ENCODE assay signal across 9 cellular contexts in the genomic region with DNA sequence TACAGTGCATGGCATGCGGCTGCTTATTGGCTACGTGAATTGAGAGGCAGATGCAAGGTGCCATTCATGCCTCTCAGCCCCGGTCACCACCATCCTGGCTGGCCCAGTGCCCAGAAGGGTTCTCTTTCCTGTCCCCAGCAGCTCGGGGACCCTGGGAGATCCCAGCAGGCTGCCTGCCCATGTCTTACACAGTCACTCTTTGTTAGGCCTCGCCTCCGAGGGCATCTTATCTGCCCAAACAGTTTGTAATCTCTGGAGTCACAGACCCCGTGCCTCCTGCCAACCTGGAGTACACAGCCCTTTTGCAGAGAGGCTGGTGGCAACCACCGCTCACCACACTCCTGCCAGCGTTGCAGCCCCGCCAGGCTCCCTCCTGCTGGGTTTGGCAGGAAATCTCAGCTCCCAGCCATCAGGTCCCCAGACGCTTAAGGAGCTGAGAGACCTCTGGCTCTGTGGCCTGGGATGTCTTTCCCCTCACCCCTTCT. TPM values are rescaled to one million over a fixed set of nuclear protein-coding genes. Genes with fewer than 3 reads are reported as not detected.
DNase-seq lines count a peak whose midpoint lies in the region; ATAC-seq and TF ChIP-seq lines count a peak whose summit lies in the region.
"Had no signal": no experiment of that assay in that cellular context is flagged by ENCODE, and none has a peak within 500 bp of the region (broad histone marks: within the 10 kb centered on the region; RNA-seq: fewer than 3 reads in every experiment).

No MANE protein-coding gene starts in this region.

- CTCF ChIA-PET in activated CD4-positive, alpha-beta T cell treated with anti-CD3 and anti-CD28 coated beads for 36 hours (lab: Charles Lee) = interaction anchor here (0.9 to 1.0 kb wide), 3 partner anchors 15 to 58 kb away, joined by 3 to 4 read pairs (median 3); no protein-coding TSS in a partner anchor
- CTCF ChIA-PET in Panc1 (lab: Charles Lee) = interaction anchor here (1.4 kb wide), 1 partner anchor 15 kb away, joined by 8 read pairs; no protein-coding TSS in a partner anchor

- H3K4me2 ChIP-seq in GM23338 = no peak overlapping the region

- peak overlapping the region; percentile 48 for H3K27ac Mint-ChIP-seq in activated CD4-positive, alpha-beta T cell treated with anti-CD3 and anti-CD28 coated beads, Interleukin-2, amount 10 ng/mL, durations not matched to agents 24 days and 14 days
- no peak overlapping the region for H3K27ac Mint-ChIP-seq in activated CD4-positive, alpha-beta T cell treated with anti-CD3 and anti-CD28 coated beads for 36 hours
- H3K27ac Mint-ChIP-seq in GM23338 = no peak overlapping the region

- H3K27ac ChIP-seq in Panc1 (ENCODE audit: low read length) (peak overlapping the region; percentile 74), cardiac muscle cell (peak overlapping the region; percentile 74), subcutaneous abdominal adipose tissue (ENCODE audit: low read depth, low read length) (peak overlapping the region; percentile 29), GM23338 (ENCODE audit: low read depth) (no peak overlapping the region), vagina (no peak overlapping the region)

- no peak for ATAC-seq in activated CD4-positive, alpha-beta T cell treated with anti-CD3 and anti-CD28 coated beads for 36 hours
- ATAC-seq in Panc1 (peak; percentile 75), GM23338 (no peak)

- H3K79me2 ChIP-seq in GM23338 (replicated peaks; ENCODE audit: insufficient read depth) = no peaks in the 10 kb centered on the region

- no peak overlapping the region for H2AFZ ChIP-seq in GM23338

- TF ChIP-seq POLR2A in vagina (IDR thresholded peaks at IDR 0.05) = no peak

- intact Hi-C loops in activated CD4-positive, alpha-beta T cell treated with anti-CD3 and anti-CD28 coated beads, Interleukin-2, amount 10 ng/mL, durations not matched to agents 24 days and 14 days (cut with micrococcal nuclease) = no loop called here
- intact Hi-C loops in activated CD4-positive, alpha-beta T cell treated with anti-CD3 and anti-CD28 coated beads for 36 hours (cut with DNase I, micrococcal nuclease) = no loop called here
- intact Hi-C loops in Panc1 (cut with micrococcal nuclease; ENCODE audit: unreplicated experiment) = no loop called here
- intact Hi-C loops in vagina (cut with DNase I) = no loop called here

- H3K4me3 ChIP-seq in Panc1 (ENCODE audit: low read depth in 2 of 2, low read length in 2 of 2) (no peak overlapping the region), cardiac muscle cell (no peak overlapping the region), subcutaneous abdominal adipose tissue (ENCODE audit: low read depth in 1 of 5, low read length in 5 of 5) (no peak overlapping the region), GM23338 (no peak overlapping the region), vagina (no peak overlapping the region)
- H3K4me3 ChIP-seq: skin epidermis had no signal

- H3K9me2 ChIP-seq in GM23338 (ENCODE audit: insufficient read depth) = no peaks in the 10 kb centered on the region

- no peaks in the 10 kb centered on the region for H3K9me3 Mint-ChIP-seq in activated CD4-positive, alpha-beta T cell treated with anti-CD3 and anti-CD28 coated beads, Interleukin-2, amount 10 ng/mL, durations not matched to agents 24 days and 14 days
- H3K9me3 Mint-ChIP-seq in activated CD4-positive, alpha-beta T cell treated with anti-CD3 and anti-CD28 coated beads for 36 hours (ENCODE audit: low read depth) = no peaks in the 10 kb centered on the region
- H3K9me3 Mint-ChIP-seq in GM23338 = no peaks in the 10 kb centered on the region

- no TSS peak for BruUV-seq in Panc1 (replicated peaks; lab: Mats Ljungman, UMichigan)

- H3K4me1 ChIP-seq in Panc1 (ENCODE audit: control insufficient read depth, insufficient read depth, low read length) (peaks cover 26% of the 10 kb centered on the region), cardiac muscle cell (ENCODE audit: low read depth) (peaks cover 4% of the 10 kb centered on the region), subcutaneous abdominal adipose tissue (ENCODE audit: control insufficient read depth in 5 of 5, insufficient read depth in 5 of 5, low read length in 5 of 5) (peaks cover 3 to 31% (median 26%) of the 10 kb centered on the region in 5 donors), GM23338 (ENCODE audit: insufficient read depth) (no peaks in the 10 kb centered on the region), vagina (no peaks in the 10 kb centered on the region)

- in situ Hi-C loops in Panc1 (cut with HindIII; ENCODE audit: low pct_unique_long_range_greater_than_20kb, low sequenced_read_pairs) = no loop called here

- H3K36me3 ChIP-seq in Panc1 (ENCODE audit: control insufficient read depth, insufficient read depth, low read length) = no peaks in the 10 kb centered on the region
- H3K36me3 ChIP-seq in cardiac muscle cell = peaks cover 13% of the 10 kb centered on the region
- peaks cover 0 to 40% (median 35%) of the 10 kb centered on the region in 5 donors for H3K36me3 ChIP-seq in subcutaneous abdominal adipose tissue (ENCODE audit: control insufficient read depth in 5 of 5, insufficient read depth in 5 of 5, low read length in 5 of 5)
- peaks cover under 1% of the 10 kb centered on the region for H3K36me3 ChIP-seq in GM23338 (ENCODE audit: insufficient read depth)
- peaks cover 0 to 43% of the 10 kb centered on the region in 2 donors for H3K36me3 ChIP-seq in vagina

- H3K9ac ChIP-seq in subcutaneous abdominal adipose tissue (ENCODE audit: low read length in 5 of 5) = peak overlapping the region in 3 of 5 donors; percentile 8 to 59 (median 33)

- H3K9me3 ChIP-seq in Panc1 (ENCODE audit: control insufficient read depth, insufficient read depth, low read depth, low read length) (no peaks in the 10 kb centered on the region), cardiac muscle cell (ENCODE audit: low read depth) (no peaks in the 10 kb centered on the region), subcutaneous abdominal adipose tissue (ENCODE audit: control insufficient read depth in 5 of 5, low read length in 5 of 5) (no peaks in the 10 kb centered on the region), vagina (no peaks in the 10 kb centered on the region)

- DNase-seq in activated CD4-positive, alpha-beta T cell treated with anti-CD3 and anti-CD28 coated beads, Interleukin-2, amount 10 ng/mL, durations not matched to agents 24 days and 14 days = no peak
- no peak for DNase-seq in activated CD4-positive, alpha-beta T cell treated with anti-CD3 and anti-CD28 coated beads for 36 hours
- no peak for DNase-seq in Panc1 (ENCODE audit: low read depth, low spot score)
- DNase-seq in cardiac muscle cell (ENCODE audit: low read depth in 1 of 2, low spot score in 1 of 2) = peak in 1 of 2 donors; percentile 47
- no peak for DNase-seq in GM23338 (ENCODE audit: low spot score)
- no peak for DNase-seq in vagina (ENCODE audit: extremely low spot score in 2 of 2)
- no peak for DNase-seq in NCI-H82 (lab: John Stamatoyannopoulos, UW)

- H3K36me3 Mint-ChIP-seq in activated CD4-positive, alpha-beta T cell treated with anti-CD3 and anti-CD28 coated beads, Interleukin-2, amount 10 ng/mL, durations not matched to agents 24 days and 14 days (ENCODE audit: low read depth) = peaks cover 41% of the 10 kb centered on the region
- H3K36me3 Mint-ChIP-seq in activated CD4-positive, alpha-beta T cell treated with anti-CD3 and anti-CD28 coated beads for 36 hours (ENCODE audit: low read depth) = peaks cover 36% of the 10 kb centered on the region
- peaks cover 16% of the 10 kb centered on the region for H3K36me3 Mint-ChIP-seq in GM23338 (ENCODE audit: low read depth)

- no peaks in the 10 kb centered on the region; the same call in 1 of the 2 replicates for H4K20me1 ChIP-seq in GM23338 (replicated peaks; ENCODE audit: insufficient read depth)

- H3F3A ChIP-seq in GM23338 (replicated peaks; ENCODE audit: low read depth) = 0 out of 2 replicates have a peak, but pooled peaks cover 6% of the 10 kb centered on the region

- no peak overlapping the region for H3K4me3 Mint-ChIP-seq in activated CD4-positive, alpha-beta T cell treated with anti-CD3 and anti-CD28 coated beads, Interleukin-2, amount 10 ng/mL, durations not matched to agents 24 days and 14 days
- H3K4me3 Mint-ChIP-seq in activated CD4-positive, alpha-beta T cell treated with anti-CD3 and anti-CD28 coated beads for 36 hours = no peak overlapping the region
- no peak overlapping the region for H3K4me3 Mint-ChIP-seq in GM23338

- POLR2A ChIA-PET in activated CD4-positive, alpha-beta T cell treated with anti-CD3 and anti-CD28 coated beads for 36 hours (lab: Charles Lee) = interaction anchor here (1.2 to 1.7 kb wide), 2 partner anchors 10 to 19 kb away, joined by 3 to 6 read pairs; no protein-coding TSS in a partner anchor
- POLR2A ChIA-PET in Panc1 (lab: Charles Lee) = no interaction called here

- H3K27me3 Mint-ChIP-seq in activated CD4-positive, alpha-beta T cell treated with anti-CD3 and anti-CD28 coated beads, Interleukin-2, amount 10 ng/mL, durations not matched to agents 24 days and 14 days = no peaks in the 10 kb centered on the region
- no peaks in the 10 kb centered on the region for H3K27me3 Mint-ChIP-seq in activated CD4-positive, alpha-beta T cell treated with anti-CD3 and anti-CD28 coated beads for 36 hours
- peaks cover 22% of the 10 kb centered on the region for H3K27me3 Mint-ChIP-seq in GM23338 (ENCODE audit: insufficient read depth, low read depth, poor library complexity)

- TF ChIP-seq CTCF in Panc1 (IDR thresholded peaks at IDR 0.05) = no peak
- no peak for TF ChIP-seq CTCF in cardiac muscle cell (IDR thresholded peaks at IDR 0.05; ENCODE audit: low read depth, low read length)
- no peak for TF ChIP-seq CTCF in GM23338 (conservative IDR thresholded peaks at IDR 0.05; ENCODE audit: low read depth in 2 of 2)
- no peak for TF ChIP-seq CTCF in vagina (IDR thresholded peaks at IDR 0.05)

- H3K27me3 ChIP-seq in Panc1 (ENCODE audit: control insufficient read depth, insufficient read depth, low read length) (no peaks in the 10 kb centered on the region), cardiac muscle cell (no peaks in the 10 kb centered on the region), subcutaneous abdominal adipose tissue (ENCODE audit: control insufficient read depth in 5 of 5, insufficient read depth in 4 of 5, low read length in 5 of 5) (no peaks in the 10 kb centered on the region), GM23338 (ENCODE audit: insufficient read depth) (no peaks in the 10 kb centered on the region), vagina (no peaks in the 10 kb centered on the region)

- H3K4me1 Mint-ChIP-seq in activated CD4-positive, alpha-beta T cell treated with anti-CD3 and anti-CD28 coated beads, Interleukin-2, amount 10 ng/mL, durations not matched to agents 24 days and 14 days = peaks cover 11% of the 10 kb centered on the region
- H3K4me1 Mint-ChIP-seq in activated CD4-positive, alpha-beta T cell treated with anti-CD3 and anti-CD28 coated beads for 36 hours = no peaks in the 10 kb centered on the region
- H3K4me1 Mint-ChIP-seq in GM23338 = peaks cover 21% of the 10 kb centered on the region

RNA-seq across cellular contexts. Expression of gene AK1, which starts 7.0 kb away (rescaled TPM):
- total RNA-seq in activated CD4-positive, alpha-beta T cell treated with anti-CD3 and anti-CD28 coated beads, Interleukin-2, amount 10 ng/mL, durations not matched to agents 24 days and 14 days = 18.0 and 19.9 TPM in 2 replicates
- total RNA-seq in activated CD4-positive, alpha-beta T cell treated with anti-CD3 and anti-CD28 coated beads for 36 hours = 10 to 100 TPM; 14.5 to 23.9 TPM
- total RNA-seq in Panc1 (2021; ENCODE audit: unreplicated experiment) (62.1 TPM), cardiac muscle cell (174 and 175 TPM in 2 replicates), vagina (33.4 TPM)
- polyA plus RNA-seq in Panc1 (2012; ENCODE audit: insufficient read length) = 89.8 TPM
- polyA plus RNA-seq in cardiac muscle cell (346 and 413 TPM in 2 replicates), GM23338 (2016; fragmentation: Nextera tagmentation; extraction: Ambion mirVana) (35.5 and 36.3 TPM in 2 replicates)
- total RNA-seq in GM23338 (2014; rRNA removed; shearing (Covaris generic)) = 6.7 and 16.2 TPM in 2 replicates

RNA-seq across cellular contexts. Expression of gene ST6GALNAC6, which starts 14.9 kb away (rescaled TPM):
- total RNA-seq in activated CD4-positive, alpha-beta T cell treated with anti-CD3 and anti-CD28 coated beads, Interleukin-2, amount 10 ng/mL, durations not matched to agents 24 days and 14 days = 53.3 and 61.2 TPM in 2 replicates
- 10 to 100 TPM; 46.3 to 63.3 TPM for total RNA-seq in activated CD4-positive, alpha-beta T cell treated with anti-CD3 and anti-CD28 coated beads for 36 hours
- total RNA-seq in Panc1 (2021; ENCODE audit: unreplicated experiment) (50.2 TPM), cardiac muscle cell (49.4 and 73.4 TPM in 2 replicates), vagina (108 TPM)
- polyA plus RNA-seq in Panc1 (2012; ENCODE audit: insufficient read length) = 98.1 TPM
- polyA plus RNA-seq in cardiac muscle cell (53.0 and 85.2 TPM in 2 replicates), GM23338 (2016; fragmentation: Nextera tagmentation; extraction: Ambion mirVana) (20.7 and 21.5 TPM in 2 replicates)
- total RNA-seq in GM23338 (2014; rRNA removed; shearing (Covaris generic)) = 39.2 and 46.3 TPM in 2 replicates

RNA-seq across cellular contexts. Expression of gene ENG, which starts 30.0 kb away (rescaled TPM):
- 29.9 and 32.4 TPM in 2 replicates for total RNA-seq in activated CD4-positive, alpha-beta T cell treated with anti-CD3 and anti-CD28 coated beads, Interleukin-2, amount 10 ng/mL, durations not matched to agents 24 days and 14 days
- total RNA-seq in activated CD4-positive, alpha-beta T cell treated with anti-CD3 and anti-CD28 coated beads for 36 hours = 10 to 100 TPM; 13.9 to 15.2 TPM
- total RNA-seq in Panc1 (2021; ENCODE audit: unreplicated experiment) (25.1 TPM), cardiac muscle cell (6.9 and 15.8 TPM in 2 replicates), vagina (130 TPM)
- 41.4 TPM for polyA plus RNA-seq in Panc1 (2012; ENCODE audit: insufficient read length)
- polyA plus RNA-seq in cardiac muscle cell (12.6 and 35.4 TPM in 2 replicates), GM23338 (2016; fragmentation: Nextera tagmentation; extraction: Ambion mirVana) (2.6 TPM in 2 replicates)
- 1.4 and 3.0 TPM in 2 replicates for total RNA-seq in GM23338 (2014; rRNA removed; shearing (Covaris generic))

RNA-seq across cellular contexts. Expression of gene ST6GALNAC4, which starts 32.4 kb away (rescaled TPM):
- total RNA-seq in activated CD4-positive, alpha-beta T cell treated with anti-CD3 and anti-CD28 coated beads, Interleukin-2, amount 10 ng/mL, durations not matched to agents 24 days and 14 days = 28.0 and 28.3 TPM in 2 replicates
- 10 to 100 TPM; 14.9 to 20.7 TPM for total RNA-seq in activated CD4-positive, alpha-beta T cell treated with anti-CD3 and anti-CD28 coated beads for 36 hours
- total RNA-seq in Panc1 (2021; ENCODE audit: unreplicated experiment) = 38.0 TPM
- polyA plus RNA-seq in Panc1 (2012; ENCODE audit: insufficient read length) = 69.5 TPM
- 66.2 and 119 TPM in 2 replicates for total RNA-seq in cardiac muscle cell
- polyA plus RNA-seq in cardiac muscle cell = 48.8 and 71.4 TPM in 2 replicates
- total RNA-seq in GM23338 (2014; rRNA removed; shearing (Covaris generic)) = 35.3 and 39.1 TPM in 2 replicates
- polyA plus RNA-seq in GM23338 (2016; fragmentation: Nextera tagmentation; extraction: Ambion mirVana) = 7.9 and 8.1 TPM in 2 replicates
- 33.1 TPM for total RNA-seq in vagina

RNA-seq across cellular contexts. Expression of gene PIP5KL1, which starts 46.1 kb away (rescaled TPM):
- total RNA-seq in activated CD4-positive, alpha-beta T cell treated with anti-CD3 and anti-CD28 coated beads, Interleukin-2, amount 10 ng/mL, durations not matched to agents 24 days and 14 days = 0.89 and 0.90 TPM in 2 replicates
- total RNA-seq in activated CD4-positive, alpha-beta T cell treated with anti-CD3 and anti-CD28 coated beads for 36 hours = 1 to 10 TPM; 1.9 to 2.8 TPM
- 7.8 TPM for total RNA-seq in Panc1 (2021; ENCODE audit: unreplicated experiment)
- 10.9 TPM for polyA plus RNA-seq in Panc1 (2012; ENCODE audit: insufficient read length)
- 0.89 and 1.7 TPM in 2 replicates for total RNA-seq in cardiac muscle cell
- polyA plus RNA-seq in cardiac muscle cell = 3.4 and 3.5 TPM in 2 replicates
- 7.5 and 13.4 TPM in 2 replicates for total RNA-seq in GM23338 (2014; rRNA removed; shearing (Covaris generic))
- 19.5 and 25.1 TPM in 2 replicates for polyA plus RNA-seq in GM23338 (2016; fragmentation: Nextera tagmentation; extraction: Ambion mirVana)
- 10.3 TPM for total RNA-seq in vagina

Comparison
In these comparisons a context has a peak if more than half of its experiments do, and no peak if none do; other contexts are left out.
1. H3K27ac ChIP-seq: peak in Panc1 (single experiment), cardiac muscle cell (single experiment) and subcutaneous abdominal adipose tissue (single experiment); none in GM23338 (single experiment) and vagina (single experiment).